Comparison of ENCODE assay signal across 1 cellular context in genomic region chr2:27001851-27002369, GRCh38.
TF ChIP-seq lines count a peak whose summit lies in the region.

No MANE protein-coding gene starts in this region.

TF ChIP-seq in A549, 52 proteins besides CTCF, POLR2A, EP300 and RAD21:
- TF ChIP-seq BCL3 (IDR thresholded peaks at IDR 0.05): no peak
- TF ChIP-seq HES2 (IDR thresholded peaks at IDR 0.05): no peak
- TF ChIP-seq ELK1 (IDR thresholded peaks at IDR 0.05; ENCODE audit: low read depth, low read length): no peak
- TF ChIP-seq HOXB5 (CRISPR knock-in tag; IDR thresholded peaks at IDR 0.05): no peak
- no peak for TF ChIP-seq JUN (IDR thresholded peaks at IDR 0.05)
- no peak for TF ChIP-seq CHD2 (IDR thresholded peaks at IDR 0.05; ENCODE audit: low read length, partially characterized antibody)
- TF ChIP-seq POLR2AphosphoS2 (conservative IDR thresholded peaks at IDR 0.05; ENCODE audit: low read length): no peak
TF ChIP-seq in A549: peak in this region for 0.
